ENCODE assay signal across 18 cellular contexts in the genomic region with DNA sequence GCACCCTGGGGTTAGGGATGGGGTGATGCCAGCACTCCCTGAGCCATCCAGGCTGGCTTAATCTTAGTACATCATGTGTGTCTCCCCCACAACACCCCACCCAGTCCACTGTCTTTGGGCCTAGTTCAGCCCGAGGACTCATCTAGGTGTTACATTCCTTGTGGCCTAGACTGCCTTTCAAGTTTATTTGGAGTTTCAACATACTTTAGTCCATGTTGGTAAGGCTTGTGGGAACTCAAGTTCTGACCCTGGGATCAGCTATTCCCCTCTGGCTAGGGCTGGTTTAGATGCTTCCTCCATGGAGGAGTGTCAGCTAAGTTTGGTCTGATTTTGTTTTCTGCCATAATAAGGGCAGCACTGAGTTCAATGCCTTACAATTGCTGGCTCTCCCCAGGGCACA.
"Had no signal": no experiment of that assay in that cellular context is flagged by ENCODE, and none has a peak within 500 bp of the region (broad histone marks: within the 10 kb centered on the region; RNA-seq: fewer than 3 reads in every experiment).

No MANE protein-coding gene starts in this region.

- H2AFZ ChIP-seq: hepatocyte had no signal

- H3K36me3 ChIP-seq: brain microvascular endothelial cell, left lung, tibial nerve had no signal

- H3K27ac ChIP-seq: brain microvascular endothelial cell, hepatocyte, left lung, tibial nerve had no signal

- ATAC-seq: left lung, natural killer cell had no signal

- H3K4me3 ChIP-seq: hepatocyte, left lung, skin epidermis, tibial nerve had no signal

- H3K4me2 ChIP-seq: hepatocyte had no signal

- H3K4me1 ChIP-seq: left lung, tibial nerve had no signal

- DNase-seq: activated CD4-positive, alpha-beta T cell treated with anti-CD3 and anti-CD28 coated beads, Interleukin-2, amount 10 ng/mL, durations not matched to agents 7 days and 5 days; activated CD4-positive, CD25-positive, alpha-beta regulatory T cell; activated CD8-positive, alpha-beta memory T cell treated with anti-CD3 and anti-CD28 coated beads, Interleukin-2, amount 50 U/mL, for 48 hours; activated gamma-delta T cell treated with Interleukin-2 at 50 U/mL for 16 hours; brain microvascular endothelial cell; dermis blood vessel endothelial cell; erythroblast; left lung; natural killer cell; nucleus accumbens; posterior cingulate gyrus; stimulated activated CD4-positive, alpha-beta T cell treated with anti-CD3 and anti-CD28 coated beads, Interleukin-15, amount 100 ng/mL, for 24 hours; stimulated activated CD4-positive, alpha-beta T cell treated with anti-CD3 and anti-CD28 coated beads, Interleukin-4, amount 100 ng/mL, for 1 hour; stimulated activated naive CD4-positive, alpha-beta T cell treated with Interleukin-2 at 50 U/mL for 16 hours; substantia nigra had no signal

- H3K79me2 ChIP-seq: hepatocyte had no signal

- H3K27me3 ChIP-seq: brain microvascular endothelial cell, hepatocyte, left lung, tibial nerve had no signal
